Comparison of ENCODE assay signal across 1 cellular context in the genomic region with DNA sequence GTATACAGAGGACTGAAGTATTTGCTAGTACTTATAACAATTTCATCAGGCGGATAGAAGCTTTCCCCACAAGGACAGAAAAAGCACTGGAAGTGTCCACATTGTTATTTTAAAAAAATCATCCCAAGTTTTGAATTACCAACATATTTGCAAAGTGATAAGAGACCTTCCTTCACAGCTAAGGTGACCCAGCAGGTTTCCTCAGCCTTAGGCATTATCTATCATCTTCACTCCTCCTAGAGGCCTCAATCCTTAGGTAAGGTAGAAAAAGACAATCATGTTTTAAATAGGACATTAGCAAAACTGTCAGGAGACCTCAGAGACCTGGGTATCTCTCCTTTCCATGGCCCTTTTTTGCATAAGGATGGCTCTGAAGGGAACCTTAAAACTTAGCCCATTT.
TF ChIP-seq lines count a peak whose summit lies in the region.

No MANE protein-coding gene starts in this region.

TF ChIP-seq in GM23338, 12 proteins besides CTCF, POLR2A, EP300 and RAD21 (continued from another document):
- TF ChIP-seq ZNF462 (CRISPR knock-in tag; IDR thresholded peaks at IDR 0.05) (no peak), JUNB (IDR thresholded peaks at IDR 0.05; ENCODE audit: unreplicated experiment) (no peak), POLR2AphosphoS5 (IDR thresholded peaks at IDR 0.05; ENCODE audit: low read depth) (no peak)
